8 cellular contexts compared by ENCODE assay signal in genomic region chr7:149196705-149197171, GRCh38. TPM values are rescaled to one million over a fixed set of nuclear protein-coding genes. Genes with fewer than 3 reads are reported as not detected.
DNase-seq lines count a peak whose midpoint lies in the region; ATAC-seq and TF ChIP-seq lines count a peak whose summit lies in the region.

No MANE protein-coding gene starts in this region.

- no peak overlapping the region for H4K91ac ChIP-seq in mesenchymal stem cell (ENCODE audit: low read length)

- H3K9me2 ChIP-seq in Loucy (replicated peaks; ENCODE audit: low read depth, low read length): no peaks in the 10 kb centered on the region

- peaks cover 10% of the 10 kb centered on the region for H3K79me1 ChIP-seq in mesenchymal stem cell (replicated peaks; ENCODE audit: low read length, poor library complexity, severe bottlenecking)

- peaks cover 58% of the 10 kb centered on the region for H3K79me2 ChIP-seq in Loucy (ENCODE audit: insufficient read depth, low read length)

- H3K9ac ChIP-seq in Loucy (ENCODE audit: low read depth, low read length, poor library complexity, severe bottlenecking) (peak overlapping the region; percentile 95), mesenchymal stem cell (ENCODE audit: low read length) (peak overlapping the region; percentile 95)

- peak overlapping the region; percentile 87 to 97 (median 94) for H3K27ac Mint-ChIP-seq in brain

- peak overlapping the region in 1 of 2 experiments; percentile 5 for H3K4ac ChIP-seq in mesenchymal stem cell (ENCODE audit: low read depth in 1 of 2, low read length in 2 of 2)

- H2AFZ ChIP-seq in Loucy (ENCODE audit: low read length) (no peak overlapping the region), mesenchymal stem cell (ENCODE audit: low read depth, low read length) (no peak overlapping the region)

- peaks cover 3% of the 10 kb centered on the region for H3K27me3 Mint-ChIP-seq in brain

- peaks cover 46% of the 10 kb centered on the region for H3K36me3 Mint-ChIP-seq in brain

- H4K8ac ChIP-seq in mesenchymal stem cell (ENCODE audit: low read length): peak overlapping the region; percentile 45

- no peak overlapping the region for H3K18ac ChIP-seq in mesenchymal stem cell (ENCODE audit: low read depth in 1 of 2, low read length in 2 of 2)

- intact Hi-C loops in aorta (cut with DNase I): loop anchor here in 1 of 2 donors (5.0 kb wide), 1 partner anchor 41 kb away; the partner anchor contains the start of gene ZNF212

- H3K27me3 ChIP-seq in Loucy (ENCODE audit: insufficient read depth, low read length, poor library complexity, severe bottlenecking) (no peaks in the 10 kb centered on the region), mesenchymal stem cell (ENCODE audit: control insufficient read depth in 1 of 2, insufficient read depth in 1 of 2, low read length in 2 of 2) (no peaks in the 10 kb centered on the region), aorta (ENCODE audit: control insufficient read depth in 1 of 2, insufficient read depth in 2 of 2, low read length in 1 of 2) (no peaks in the 10 kb centered on the region)

- H3K4me1 Mint-ChIP-seq in brain: peaks cover 30% of the 10 kb centered on the region

- WGBS in mesenchymal stem cell: 27% methylated on average over 7 of the region's 7 CpGs
- 15 to 22% methylated on average over 7 of the region's 7 CpGs for WGBS in aorta, 2 donors

- no peak overlapping the region for H2AK5ac ChIP-seq in mesenchymal stem cell (ENCODE audit: low read length, severe bottlenecking)

- TF ChIP-seq CTCF in Loucy (conservative IDR thresholded peaks at IDR 0.05; ENCODE audit: low read length) (no peak), brain (conservative IDR thresholded peaks at IDR 0.05) (no peak)

- H2BK12ac ChIP-seq in mesenchymal stem cell (ENCODE audit: low read length in 2 of 2): no peak overlapping the region

- H3K36me3 ChIP-seq in Loucy (ENCODE audit: insufficient read depth, low read length) (peaks cover 29% of the 10 kb centered on the region; the same call in 1 of the 2 replicates), mesenchymal stem cell (ENCODE audit: control insufficient read depth in 1 of 2, insufficient read depth in 2 of 2, low read depth in 1 of 2, low read length in 2 of 2) (peaks cover 31 to 32% of the 10 kb centered on the region in 2 experiments), aorta (ENCODE audit: control insufficient read depth in 1 of 2, insufficient read depth in 2 of 2, low read length in 1 of 2) (peaks cover 4 to 6% of the 10 kb centered on the region in 2 donors)

- no peaks in the 10 kb centered on the region for H3F3A ChIP-seq in Loucy (ENCODE audit: low read depth)

- H2BK15ac ChIP-seq in mesenchymal stem cell (ENCODE audit: low read depth, poor library complexity, severe bottlenecking): no peak overlapping the region

- peak overlapping the region; percentile 93 to 96 (median 95) for H3K4me3 Mint-ChIP-seq in brain

- no peak overlapping the region for H2BK5ac ChIP-seq in mesenchymal stem cell (ENCODE audit: low read depth, low read length, poor library complexity, severe bottlenecking)

- H3K9me3 ChIP-seq in Loucy (ENCODE audit: insufficient read depth, low read depth, low read length) (no peaks in the 10 kb centered on the region), mesenchymal stem cell (ENCODE audit: control insufficient read depth, low read length) (no peaks in the 10 kb centered on the region), aorta (ENCODE audit: control insufficient read depth, low read length) (no peaks in the 10 kb centered on the region)

- H3K27ac ChIP-seq in mesenchymal stem cell (ENCODE audit: low read length, poor library complexity, severe bottlenecking): peak overlapping the region; percentile 58
- H3K27ac ChIP-seq in aorta (ENCODE audit: low read depth in 1 of 2, low read length in 2 of 2): peak overlapping the region in 1 of 2 donors; percentile 30

- H2BK120ac ChIP-seq in mesenchymal stem cell (ENCODE audit: low read depth, low read length): no peak overlapping the region

- H3K23ac ChIP-seq in mesenchymal stem cell (ENCODE audit: low read length in 2 of 2): peak overlapping the region in 1 of 2 experiments; percentile 57

- H4K20me1 ChIP-seq in Loucy (ENCODE audit: insufficient read depth, low read length, poor library complexity, severe bottlenecking): peaks cover 46% of the 10 kb centered on the region

- peak overlapping the region; percentile 99 for H3K4me3 ChIP-seq in Loucy (ENCODE audit: low read length, poor library complexity, severe bottlenecking)
- H3K4me3 ChIP-seq in mesenchymal stem cell (ENCODE audit: insufficient read depth in 1 of 2, low read depth in 1 of 2, low read length in 2 of 2): peak overlapping the region; percentile 85 to 93
- peak overlapping the region; percentile 82 to 86 for H3K4me3 ChIP-seq in aorta (ENCODE audit: low read length in 2 of 2)

- no peak for ATAC-seq in aorta (ENCODE audit: low FRiP score)

- DNase-seq in stimulated activated CD4-positive, alpha-beta T cell treated with anti-CD3 and anti-CD28 coated beads, Interleukin-15, amount 100 ng/mL, for 24 hours: peak; percentile 26
- DNase-seq in stimulated activated CD4-positive, alpha-beta T cell treated with anti-CD3 and anti-CD28 coated beads, Interleukin-2, amount 100 ng/mL, for 48 hours: no peak
- DNase-seq in mesenchymal stem cell (peak; percentile 35), aorta (no peak), hippocampal formation (lab: John Stamatoyannopoulos, UW) (no peak), NCI-H1048 (lab: John Stamatoyannopoulos, UW) (no peak)

- H3K9me3 Mint-ChIP-seq in brain: peaks cover 0 to 10% (median 3%) of the 10 kb centered on the region in 5 experiments

- peaks cover 31% of the 10 kb centered on the region for H3K4me1 ChIP-seq in Loucy (ENCODE audit: insufficient read depth, low read length, poor library complexity, severe bottlenecking)
- peaks cover 18% of the 10 kb centered on the region for H3K4me1 ChIP-seq in mesenchymal stem cell (ENCODE audit: control insufficient read depth, insufficient read depth, low read depth, low read length)
- no peaks in the 10 kb centered on the region for H3K4me1 ChIP-seq in aorta (ENCODE audit: control insufficient read depth in 1 of 2, insufficient read depth in 2 of 2, low read length in 2 of 2)

- H3K4me2 ChIP-seq in Loucy (ENCODE audit: low read depth, low read length, poor library complexity, severe bottlenecking) (peak overlapping the region; percentile 97), mesenchymal stem cell (ENCODE audit: low read length, poor library complexity, severe bottlenecking) (peak overlapping the region; percentile 91)

- no peak overlapping the region for H3K14ac ChIP-seq in mesenchymal stem cell (ENCODE audit: low read length in 2 of 2)

RNA-seq across cellular contexts. Expression of gene ZNF282, which starts 1.4 kb away (rescaled TPM):
- polyA plus RNA-seq in brain (ENCODE audit: insufficient read depth, low read depth, low replicate concordance) (22.1 TPM), aorta (1 to 10 TPM; 5.3 to 8.9 TPM)
- 10.5 TPM for polyA plus RNA-seq in mesenchymal stem cell (2013, experiment 1 of 2)
- polyA plus RNA-seq in mesenchymal stem cell (2013, experiment 2 of 2): 9.7 TPM
- 10 to 100 TPM; 15.5 to 21.4 TPM for total RNA-seq in aorta

RNA-seq across cellular contexts. Expression of gene ZNF212, which starts 42.7 kb away (rescaled TPM):
- polyA plus RNA-seq in brain (ENCODE audit: insufficient read depth, low read depth, low replicate concordance): 14.7 TPM
- 3.1 TPM for polyA plus RNA-seq in mesenchymal stem cell (2013, experiment 1 of 2)
- polyA plus RNA-seq in mesenchymal stem cell (2013, experiment 2 of 2): 2.8 TPM
- total RNA-seq in aorta: 10 to 100 TPM in 1 of 2 donors, 1 to 10 TPM in 1; 7.8 to 11.7 TPM
- polyA plus RNA-seq in aorta: 10 to 100 TPM in 1 of 2 donors, 1 to 10 TPM in 1; 8.6 to 11.6 TPM

RNA-seq across cellular contexts. Expression of gene ZNF398, which starts 49.5 kb away (rescaled TPM):
- polyA plus RNA-seq in brain (ENCODE audit: insufficient read depth, low read depth, low replicate concordance): 7.5 TPM
- 7.4 TPM for polyA plus RNA-seq in mesenchymal stem cell (2013, experiment 1 of 2)
- polyA plus RNA-seq in mesenchymal stem cell (2013, experiment 2 of 2): 7.0 TPM
- 10 to 100 TPM; 12.4 to 14.1 TPM for total RNA-seq in aorta
- 1 to 10 TPM; 2.6 to 3.4 TPM for polyA plus RNA-seq in aorta

Comparison
In these comparisons a context has a peak if more than half of its experiments do, and no peak if none do; other contexts are left out.
1. DNase-seq: peak in stimulated activated CD4-positive, alpha-beta T cell treated with anti-CD3 and anti-CD28 coated beads, Interleukin-15, amount 100 ng/mL, for 24 hours (single experiment) and mesenchymal stem cell (single experiment); none in stimulated activated CD4-positive, alpha-beta T cell treated with anti-CD3 and anti-CD28 coated beads, Interleukin-2, amount 100 ng/mL, for 48 hours (0 of 2), aorta (0 of 2), hippocampal formation (0 of 2) and NCI-H1048 (single experiment).
2. Peak in every context shown above with its lines, with median percentiles within 50 percentile points of each other: H3K4me3 ChIP-seq.